ENCODE assay signal across 1 cellular context in the genomic region with DNA sequence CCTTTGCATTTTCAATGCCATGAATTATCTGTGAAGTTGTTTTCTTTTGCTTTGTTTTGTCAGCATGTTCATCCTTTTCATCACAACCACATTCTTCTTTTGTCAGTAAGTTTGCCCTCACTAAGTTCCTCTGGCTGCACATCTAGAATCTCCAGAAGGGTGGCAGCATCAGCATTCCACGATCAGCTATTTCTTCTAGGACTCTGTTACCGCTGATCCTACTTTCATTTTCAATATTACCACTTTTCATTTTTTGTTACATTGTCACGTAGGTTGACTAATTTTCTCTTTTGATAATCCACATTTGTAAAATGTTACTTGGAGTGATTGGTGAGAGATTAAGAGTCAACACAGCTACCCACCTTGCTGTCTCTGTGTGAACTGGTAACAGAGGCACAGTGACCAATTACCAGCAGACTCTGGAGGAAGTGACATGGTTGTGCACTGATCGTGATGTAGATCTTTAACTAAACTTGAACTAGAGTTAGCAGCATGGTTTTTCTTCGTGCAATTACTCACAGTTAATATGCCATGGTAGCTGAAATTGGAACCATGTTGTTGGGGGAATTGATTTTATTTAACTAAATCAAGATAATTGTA.
TF ChIP-seq lines count a peak whose summit lies in the region.

No MANE protein-coding gene starts in this region.

TF ChIP-seq in WTC11, 78 proteins besides CTCF, POLR2A, EP300 and RAD21 (continued from another document):
- TF ChIP-seq ZNF121 (CRISPR knock-in tag; IDR thresholded peaks at IDR 0.05): no peak
- no peak for TF ChIP-seq ZNF263 (CRISPR knock-in tag; IDR thresholded peaks at IDR 0.05; ENCODE audit: low read depth)
- no peak for TF ChIP-seq IRF2 (CRISPR knock-in tag; IDR thresholded peaks at IDR 0.05; ENCODE audit: borderline replicate concordance, low read depth)
- TF ChIP-seq FOXK1 (CRISPR knock-in tag; IDR thresholded peaks at IDR 0.05): no peak
- TF ChIP-seq, protein P1, sequence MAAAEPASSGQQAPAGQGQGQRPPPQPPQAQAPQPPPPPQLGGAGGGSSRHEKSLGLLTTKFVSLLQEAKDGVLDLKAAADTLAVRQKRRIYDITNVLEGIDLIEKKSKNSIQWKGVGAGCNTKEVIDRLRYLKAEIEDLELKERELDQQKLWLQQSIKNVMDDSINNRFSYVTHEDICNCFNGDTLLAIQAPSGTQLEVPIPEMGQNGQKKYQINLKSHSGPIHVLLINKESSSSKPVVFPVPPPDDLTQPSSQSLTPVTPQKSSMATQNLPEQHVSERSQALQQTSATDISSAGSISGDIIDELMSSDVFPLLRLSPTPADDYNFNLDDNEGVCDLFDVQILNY (CRISPR knock-in tag; IDR thresholded peaks at IDR 0.05): no peak
- TF ChIP-seq ZNF416 (CRISPR knock-in tag; IDR thresholded peaks at IDR 0.05): no peak
- no peak for TF ChIP-seq NR1H2 (CRISPR knock-in tag; IDR thresholded peaks at IDR 0.05)
- no peak for TF ChIP-seq MYBL2 (CRISPR knock-in tag; IDR thresholded peaks at IDR 0.05)
- no peak for TF ChIP-seq ZBTB43 (CRISPR knock-in tag; IDR thresholded peaks at IDR 0.05)
